ENCODE assay signal across 9 cellular contexts in the genomic region with DNA sequence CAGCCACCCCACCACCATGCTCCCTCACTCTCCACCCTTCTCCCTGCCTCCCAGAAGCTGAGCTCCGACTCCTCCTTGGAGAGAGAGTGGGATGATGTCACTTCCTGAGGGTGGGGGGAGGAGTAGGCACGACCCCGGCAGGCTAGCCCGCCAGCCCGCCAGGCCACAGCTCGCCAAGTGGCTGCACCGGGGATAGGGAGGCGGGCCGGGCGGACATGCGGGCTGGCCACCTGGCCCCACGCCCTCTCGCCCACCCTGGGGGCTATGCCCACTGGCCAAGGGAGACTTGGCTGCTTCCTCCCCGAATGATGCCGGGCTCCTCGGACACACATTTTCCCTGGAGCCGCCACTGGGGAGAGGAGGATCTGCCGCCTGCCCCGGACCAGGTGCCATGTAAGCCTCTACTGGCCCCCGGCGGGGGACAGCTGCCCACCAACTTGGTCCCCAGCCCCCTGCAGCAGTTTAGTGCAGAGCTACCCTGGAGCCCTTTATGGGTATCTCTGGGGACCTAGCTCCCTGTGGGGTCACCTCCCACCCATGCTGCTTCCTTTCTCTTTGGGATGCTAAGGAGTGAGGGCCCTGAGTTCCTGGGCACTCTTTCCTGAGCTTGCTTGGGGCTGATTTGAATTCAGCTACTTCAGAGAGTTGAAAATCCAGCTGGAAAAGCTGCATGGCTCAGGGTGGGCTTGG. TPM values are rescaled to one million over a fixed set of nuclear protein-coding genes. Genes with fewer than 3 reads are reported as not detected.
DNase-seq lines count a peak whose midpoint lies in the region; ATAC-seq, FAIRE-seq and TF ChIP-seq lines count a peak whose summit lies in the region.
"Had no signal": no experiment of that assay in that cellular context is flagged by ENCODE, and none has a peak within 500 bp of the region (broad histone marks: within the 10 kb centered on the region; RNA-seq: fewer than 3 reads in every experiment).

No MANE protein-coding gene starts in this region.

- CTCF ChIA-PET in HepG2 (lab: Yijun Ruan, JAX; ENCODE audit: low intra/inter-chr PET ratio, low total read pairs) = no interaction called here
- CTCF ChIA-PET in activated naive CD4-positive, alpha-beta T cell treated with anti-CD3 and anti-CD28 coated beads for 36 hours (lab: Charles Lee) = no interaction called here

- TF ChIP-seq EP300 in HepG2 (IDR thresholded peaks at IDR 0.05; ENCODE audit: low read depth in 2 of 2, low read length in 2 of 2) (no peak), HepG2 (CRISPR knock-in tag; IDR thresholded peaks at IDR 0.05; ENCODE audit: borderline replicate concordance) (no peak)

- H3K4me1 Mint-ChIP-seq in activated naive CD4-positive, alpha-beta T cell treated with anti-CD3 and anti-CD28 coated beads for 36 hours (ENCODE audit: low read depth) = no peaks in the 10 kb centered on the region

- H3K36me3 ChIP-seq in HepG2 (replicated peaks in 1 of 2; ENCODE audit: control insufficient read depth in 1 of 2, insufficient read depth in 2 of 2, low read length in 2 of 2) = peaks cover 6 to 21% of the 10 kb centered on the region in 2 experiments; a peak in 4 of 5 replicates
- no peaks in the 10 kb centered on the region for H3K36me3 ChIP-seq in right lobe of liver
- H3K36me3 ChIP-seq in fibroblast of lung (ENCODE audit: control insufficient read depth, insufficient read depth, low read length) = no peaks in the 10 kb centered on the region
- H3K36me3 ChIP-seq in muscle layer of duodenum (ENCODE audit: control insufficient read depth in 1 of 2, insufficient read depth in 2 of 2, low read length in 2 of 2) = peaks cover 0 to 8% of the 10 kb centered on the region in 2 donors

- no peak overlapping the region for H3K27ac ChIP-seq in HepG2 (ENCODE audit: extremely low read length, insufficient read depth, low read length)
- H3K27ac ChIP-seq in right lobe of liver = no peak overlapping the region
- peak overlapping the region; percentile 11 for H3K27ac ChIP-seq in fibroblast of lung (ENCODE audit: insufficient read depth, low read length)
- H3K27ac ChIP-seq in muscle layer of duodenum (ENCODE audit: low read length) = peak overlapping the region; percentile 16

- H3K9me3 ChIP-seq in HepG2 (ENCODE audit: low read length) = no peaks in the 10 kb centered on the region
- H3K9me3 ChIP-seq in right lobe of liver = no peaks in the 10 kb centered on the region
- H3K9me3 ChIP-seq in fibroblast of lung (ENCODE audit: control insufficient read depth, insufficient read depth, low read depth, low read length) = no peaks in the 10 kb centered on the region
- H3K9me3 ChIP-seq in muscle layer of duodenum (ENCODE audit: control insufficient read depth in 1 of 2, low read length in 2 of 2) = no peaks in the 10 kb centered on the region

- H3K27me3 Mint-ChIP-seq in activated naive CD4-positive, alpha-beta T cell treated with anti-CD3 and anti-CD28 coated beads for 36 hours (ENCODE audit: low read depth) = no peaks in the 10 kb centered on the region

- no peak overlapping the region for H3K27ac Mint-ChIP-seq in activated naive CD4-positive, alpha-beta T cell treated with anti-CD3 and anti-CD28 coated beads for 36 hours
- H3K27ac Mint-ChIP-seq: activated naive CD4-positive, alpha-beta T cell treated with anti-CD3 and anti-CD28 coated beads, Interleukin-2, amount 50 U/mL, for 72 hours had no signal

- no peak for TF ChIP-seq RAD21 in HepG2 (CRISPR knock-in tag; IDR thresholded peaks at IDR 0.05)

- DNase-seq in HepG2 (ENCODE audit: low spot score) (no peak), right lobe of liver (no peak), fibroblast of lung (ENCODE audit: low read depth in 2 of 2) (peak; percentile 63 to 80), H4 (ENCODE audit: low spot score) (no peak)
- no peak for DNase-seq in activated naive CD4-positive, alpha-beta T cell treated with anti-CD3 and anti-CD28 coated beads for 36 hours

- no peak overlapping the region for H3K4me3 ChIP-seq in HepG2 (replicated peaks in 1 of 3; ENCODE audit: insufficient read depth in 1 of 3, low read depth in 2 of 3, low read length in 3 of 3)
- H3K4me3 ChIP-seq in right lobe of liver = peak overlapping the region in 1 of 3 donors; percentile 9
- H3K4me3 ChIP-seq in fibroblast of lung (replicated peaks in 1 of 4; ENCODE audit: control extremely low read depth in 1 of 4, insufficient read depth in 1 of 4, low read depth in 3 of 4, low read length in 4 of 4) = peak overlapping the region; percentile 37 to 60 (median 49)
- peak overlapping the region; percentile 39 to 64 for H3K4me3 ChIP-seq in muscle layer of duodenum (ENCODE audit: low read depth in 1 of 2, low read length in 2 of 2)

- TF ChIP-seq CTCF in HepG2 (CRISPR knock-in tag; IDR thresholded peaks at IDR 0.05) (no peak), right lobe of liver (IDR thresholded peaks at IDR 0.05) (no peak), fibroblast of lung (conservative IDR thresholded peaks at IDR 0.05 in 1 of 2, IDR thresholded peaks at IDR 0.05 in 1 of 2; ENCODE audit: low read depth in 1 of 2, low read length in 2 of 2) (no peak)

- WGBS in HepG2 (ENCODE audit: low lambda C conversion rate) = 100% methylated on average over 1 of the region's 21 CpGs
- no CpG with 5 or more reads among the region's 21 CpGs for WGBS in right lobe of liver (ENCODE audit: insufficient coverage, low coverage, low lambda C conversion rate, missing lambda C conversion rate)

- POLR2A ChIA-PET in HepG2 (lab: Yijun Ruan, JAX) = no interaction called here

- TF ChIP-seq POLR2A in HepG2 (IDR thresholded peaks at IDR 0.05; ENCODE audit: insufficient read depth in 1 of 2, low read depth in 2 of 2, low read length in 2 of 2) (no peak), right lobe of liver (IDR thresholded peaks at IDR 0.05) (no peak)

- no peak for FAIRE-seq in HepG2 (lab: Jason Lieb, UNC)

- H3K9me3 Mint-ChIP-seq in activated naive CD4-positive, alpha-beta T cell treated with anti-CD3 and anti-CD28 coated beads for 36 hours = no peaks in the 10 kb centered on the region
- H3K9me3 Mint-ChIP-seq: activated naive CD4-positive, alpha-beta T cell treated with anti-CD3 and anti-CD28 coated beads, Interleukin-2, amount 50 U/mL, for 72 hours had no signal

- no peaks in the 10 kb centered on the region for H3K36me3 Mint-ChIP-seq in activated naive CD4-positive, alpha-beta T cell treated with anti-CD3 and anti-CD28 coated beads for 36 hours (ENCODE audit: low read depth)
- H3K36me3 Mint-ChIP-seq: activated naive CD4-positive, alpha-beta T cell treated with anti-CD3 and anti-CD28 coated beads, Interleukin-2, amount 50 U/mL, for 72 hours had no signal

- BruUV-seq in HepG2 (replicated peaks; lab: Mats Ljungman, UMichigan) = no TSS peak

- H4K20me1 ChIP-seq in HepG2 (ENCODE audit: insufficient read depth, low read length) (no peaks in the 10 kb centered on the region), fibroblast of lung (ENCODE audit: control insufficient read depth, extremely low read depth, insufficient read depth, low read length) (no peaks in the 10 kb centered on the region)

- H3K27me3 ChIP-seq in HepG2 (ENCODE audit: control insufficient read depth in 1 of 2, insufficient read depth in 2 of 2, low read length in 2 of 2) (no peaks in the 10 kb centered on the region), right lobe of liver (no peaks in the 10 kb centered on the region), fibroblast of lung (ENCODE audit: control insufficient read depth, insufficient read depth, low read length) (peaks cover 6% of the 10 kb centered on the region), muscle layer of duodenum (ENCODE audit: low read depth, low read length) (no peaks in the 10 kb centered on the region)

- in situ Hi-C loops in HepG2 (cut with HindIII; ENCODE audit: extremely low pct_ligation_motif_present, low pct_unique_long_range_greater_than_20kb) = no loop called here

- H3K4me3 Mint-ChIP-seq in activated naive CD4-positive, alpha-beta T cell treated with anti-CD3 and anti-CD28 coated beads for 36 hours = no peak overlapping the region

- H3K4me2 ChIP-seq in HepG2 (ENCODE audit: low read depth, low read length) (no peak overlapping the region), fibroblast of lung (ENCODE audit: extremely low read depth, insufficient read depth, low read length) (peak overlapping the region; percentile 75)

- peaks cover 5% of the 10 kb centered on the region for H3K79me2 ChIP-seq in HepG2 (ENCODE audit: insufficient read depth, low read length)
- H3K79me2 ChIP-seq in fibroblast of lung (ENCODE audit: control insufficient read depth, insufficient read depth, low read length) = no peaks in the 10 kb centered on the region

- intact Hi-C loops in HepG2 (cut with micrococcal nuclease; ENCODE audit: unreplicated experiment) = no loop called here
- intact Hi-C loops in right lobe of liver (cut with DNase I) = no loop called here
- intact Hi-C loops in activated naive CD4-positive, alpha-beta T cell treated with anti-CD3 and anti-CD28 coated beads for 36 hours (cut with micrococcal nuclease) = no loop called here

- no peak for ATAC-seq in HepG2
- no peak for ATAC-seq in right lobe of liver
- no peak for ATAC-seq in GM19351 (IDR thresholded peaks at IDR 0.05; ENCODE audit: unreplicated experiment)
- ATAC-seq in GM18873 (IDR thresholded peaks at IDR 0.05; ENCODE audit: low FRiP score, unreplicated experiment) = no peak
- ATAC-seq: activated naive CD4-positive, alpha-beta T cell treated with anti-CD3 and anti-CD28 coated beads, Interleukin-2, amount 50 U/mL, for 72 hours had no signal

- H3K4me1 ChIP-seq in HepG2 (ENCODE audit: insufficient read depth, low read length) = peaks cover 19% of the 10 kb centered on the region
- no peaks in the 10 kb centered on the region for H3K4me1 ChIP-seq in right lobe of liver
- H3K4me1 ChIP-seq in fibroblast of lung (ENCODE audit: control insufficient read depth, extremely low read depth, insufficient read depth, low read length) = peaks cover 6% of the 10 kb centered on the region
- peaks cover 0 to 18% of the 10 kb centered on the region in 2 donors for H3K4me1 ChIP-seq in muscle layer of duodenum (ENCODE audit: control insufficient read depth in 1 of 2, insufficient read depth in 2 of 2, low read length in 2 of 2)

- H2AFZ ChIP-seq in HepG2 (ENCODE audit: low read length) (no peak overlapping the region), fibroblast of lung (ENCODE audit: low read length) (peak overlapping the region; percentile 46)

- H3K9ac ChIP-seq in HepG2 (ENCODE audit: insufficient read depth, low read depth, low read length) (no peak overlapping the region), fibroblast of lung (ENCODE audit: insufficient read depth, low read length) (peak overlapping the region; percentile 48)

RNA-seq across cellular contexts. Expression of a gene that starts 33.7 kb away (rescaled TPM):
- total RNA-seq in HepG2 (2016; rRNA removed; fragmentation: Illumina TruSeq; extraction: Trizol) (7.9 and 10.2 TPM in 2 replicates), right lobe of liver (10 to 100 TPM in 5 of 6 experiments, 1 to 10 TPM in 1; 7.6 to 16.4 (median 11.6) TPM), fibroblast of lung (under 0.01 and 0.17 TPM in 2 replicates)
- 6.6 and 7.4 TPM in 2 replicates for total RNA-seq in HepG2 (2016; cell fraction: cytosol; rRNA removed; fragmentation: Illumina TruSeq; extraction: Trizol; ENCODE audit: low read depth)
- total RNA-seq in HepG2 (2016; cell fraction: insoluble cytoplasmic fraction; rRNA removed; fragmentation: Illumina TruSeq; extraction: Trizol) = 6.8 and 10.3 TPM in 2 replicates
- total RNA-seq in HepG2 (2016; cell fraction: membrane; rRNA removed; fragmentation: Illumina TruSeq; extraction: Trizol) = 8.2 and 8.5 TPM in 2 replicates
- 16.7 and 20.6 TPM in 2 replicates for total RNA-seq in HepG2 (2016; cell fraction: nucleus; rRNA removed; fragmentation: Illumina TruSeq; extraction: Trizol)
- polyA plus RNA-seq in HepG2 (2011; rRNA removed) (25.9 and 33.2 TPM in 2 replicates), fibroblast of lung (0.10 and 0.11 TPM in 2 replicates)
- polyA plus RNA-seq in HepG2 (2011; cell fraction: cytosol; rRNA removed) = 17.4 and 19.1 TPM in 2 replicates
- polyA plus RNA-seq in HepG2 (2011; cell fraction: nucleus; rRNA removed) = 140 and 154 TPM in 2 replicates
- polyA plus RNA-seq in HepG2 (2012) = 27.5 and 41.4 TPM in 2 replicates
- 1.8 and 2.1 TPM in 2 replicates for polyA plus RNA-seq in HepG2 (2016; cell fraction: cytosol; fragmentation: Illumina TruSeq; extraction: Trizol; ENCODE audit: low read depth)
- 12.8 and 17.2 TPM in 2 replicates for polyA plus RNA-seq in HepG2 (2016; cell fraction: insoluble cytoplasmic fraction; fragmentation: Illumina TruSeq; extraction: Trizol; ENCODE audit: low read depth)
- 5.7 and 6.2 TPM in 2 replicates for polyA plus RNA-seq in HepG2 (2016; cell fraction: membrane; fragmentation: Illumina TruSeq; extraction: Trizol; ENCODE audit: low read depth)
- polyA plus RNA-seq in HepG2 (2016; cell fraction: nucleus; fragmentation: Illumina TruSeq; extraction: Trizol; ENCODE audit: insufficient read depth, low read depth) = 69.8 and 76.1 TPM in 2 replicates
- 2.9 and 52.2 TPM in 2 replicates for polyA minus RNA-seq in HepG2 (2011; rRNA and poly(A)+ RNA removed; ENCODE audit: low replicate concordance)
- polyA minus RNA-seq in HepG2 (2011; cell fraction: cytosol; rRNA and poly(A)+ RNA removed) = 27.3 and 36.7 TPM in 2 replicates
- polyA minus RNA-seq in HepG2 (2011; cell fraction: nucleus; rRNA and poly(A)+ RNA removed) = 39.0 and 39.4 TPM in 2 replicates
- polyA plus RNA-seq in fibroblast of lung (2012) = 0.27 and 0.28 TPM in 2 replicates
- 0.30 and 0.67 TPM in 2 replicates for polyA minus RNA-seq in fibroblast of lung (ENCODE audit: low replicate concordance)
- total RNA-seq in activated naive CD4-positive, alpha-beta T cell treated with anti-CD3 and anti-CD28 coated beads for 36 hours = under 1 TPM; 0.27 to 0.48 TPM
- total RNA-seq in H4 (2014; rRNA removed; shearing (Covaris generic)) = 1.0 and 1.2 TPM in 2 replicates

RNA-seq across cellular contexts. Expression of a gene that starts 38.6 kb away (rescaled TPM):
- total RNA-seq in HepG2 (2016; rRNA removed; fragmentation: Illumina TruSeq; extraction: Trizol) (2.3 and 3.9 TPM in 2 replicates), right lobe of liver (1 to 10 TPM in 2 of 6 experiments, under 1 TPM in 4; 0.33 to 5.5 (median 0.79) TPM), fibroblast of lung (1.3 and 2.0 TPM in 2 replicates)
- total RNA-seq in HepG2 (2016; cell fraction: cytosol; rRNA removed; fragmentation: Illumina TruSeq; extraction: Trizol; ENCODE audit: low read depth) = 0.61 and 0.88 TPM in 2 replicates
- total RNA-seq in HepG2 (2016; cell fraction: insoluble cytoplasmic fraction; rRNA removed; fragmentation: Illumina TruSeq; extraction: Trizol) = 2.1 and 3.9 TPM in 2 replicates
- 2.2 and 2.4 TPM in 2 replicates for total RNA-seq in HepG2 (2016; cell fraction: membrane; rRNA removed; fragmentation: Illumina TruSeq; extraction: Trizol)
- 4.9 and 6.5 TPM in 2 replicates for total RNA-seq in HepG2 (2016; cell fraction: nucleus; rRNA removed; fragmentation: Illumina TruSeq; extraction: Trizol)
- polyA plus RNA-seq in HepG2 (2011; rRNA removed) (2.6 and 3.3 TPM in 2 replicates), fibroblast of lung (1.00 and 1.4 TPM in 2 replicates)
- 1.5 and 2.1 TPM in 2 replicates for polyA plus RNA-seq in HepG2 (2011; cell fraction: cytosol; rRNA removed)
- 12.4 and 14.2 TPM in 2 replicates for polyA plus RNA-seq in HepG2 (2011; cell fraction: nucleus; rRNA removed)
- 2.6 and 5.3 TPM in 2 replicates for polyA plus RNA-seq in HepG2 (2012)
- polyA plus RNA-seq in HepG2 (2016; cell fraction: cytosol; fragmentation: Illumina TruSeq; extraction: Trizol; ENCODE audit: low read depth) = 0.45 and 0.67 TPM in 2 replicates
- 2.5 and 3.0 TPM in 2 replicates for polyA plus RNA-seq in HepG2 (2016; cell fraction: insoluble cytoplasmic fraction; fragmentation: Illumina TruSeq; extraction: Trizol; ENCODE audit: low read depth)
- 1.5 and 1.9 TPM in 2 replicates for polyA plus RNA-seq in HepG2 (2016; cell fraction: membrane; fragmentation: Illumina TruSeq; extraction: Trizol; ENCODE audit: low read depth)
- polyA plus RNA-seq in HepG2 (2016; cell fraction: nucleus; fragmentation: Illumina TruSeq; extraction: Trizol; ENCODE audit: insufficient read depth, low read depth) = 14.4 and 14.8 TPM in 2 replicates
- 2.0 and 8.0 TPM in 2 replicates for polyA minus RNA-seq in HepG2 (2011; rRNA and poly(A)+ RNA removed; ENCODE audit: low replicate concordance)
- polyA minus RNA-seq in HepG2 (2011; cell fraction: cytosol; rRNA and poly(A)+ RNA removed) = 2.2 and 3.0 TPM in 2 replicates
- polyA minus RNA-seq in HepG2 (2011; cell fraction: nucleus; rRNA and poly(A)+ RNA removed) = 4.6 TPM in 2 replicates
- 1.8 and 2.6 TPM in 2 replicates for polyA plus RNA-seq in fibroblast of lung (2012)
- 5.5 and 9.5 TPM in 2 replicates for polyA minus RNA-seq in fibroblast of lung (ENCODE audit: low replicate concordance)
- under 1 TPM; 0.02 to 0.07 TPM for total RNA-seq in activated naive CD4-positive, alpha-beta T cell treated with anti-CD3 and anti-CD28 coated beads for 36 hours
- 0.68 and 0.83 TPM in 2 replicates for total RNA-seq in H4 (2014; rRNA removed; shearing (Covaris generic))

Comparison
In these comparisons a context has a peak if more than half of its experiments do, and no peak if none do; other contexts are left out.
1. DNase-seq: peak in fibroblast of lung (2 of 2); none in HepG2 (single experiment), right lobe of liver (0 of 3), activated naive CD4-positive, alpha-beta T cell treated with anti-CD3 and anti-CD28 coated beads for 36 hours (single experiment) and H4 (single experiment).
2. H3K27ac ChIP-seq: peak in fibroblast of lung (single experiment) and muscle layer of duodenum (single experiment); none in HepG2 (single experiment) and right lobe of liver (0 of 3).
3. H3K4me3 ChIP-seq: peak in fibroblast of lung (4 of 4) and muscle layer of duodenum (2 of 2); none in HepG2 (0 of 3).